In the genomic region with DNA sequence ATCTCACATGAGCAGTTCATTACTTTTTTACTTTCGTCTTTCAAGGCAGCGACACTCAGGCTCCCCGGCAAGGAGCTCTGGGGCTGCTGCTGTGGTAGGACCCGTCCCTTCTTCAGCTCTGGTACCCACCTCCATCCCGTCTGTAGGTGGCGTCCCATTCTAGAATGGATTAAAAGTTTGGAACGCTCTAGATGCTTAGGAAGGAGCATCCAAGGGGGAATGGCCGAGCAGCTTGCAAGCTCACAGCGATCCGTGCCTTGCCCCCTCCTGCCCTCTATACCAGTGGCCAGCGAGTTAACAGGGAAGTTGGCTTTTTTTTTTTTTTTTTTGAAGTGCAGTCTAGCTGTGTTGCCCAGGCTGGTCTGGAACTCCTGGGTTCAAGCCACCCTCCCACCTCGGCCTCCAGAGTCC, we compare ENCODE assay signal across 8 cellular contexts. TPM values are rescaled to one million over a fixed set of nuclear protein-coding genes. Genes with fewer than 3 reads are reported as not detected.
A peak's percentile ranks its signal among the peaks of the same experiment; 100 is the strongest.
DNase-seq lines count a peak whose midpoint lies in the region; ATAC-seq and TF ChIP-seq lines count a peak whose summit lies in the region.

No MANE protein-coding gene starts in this region.

- DNase-seq in CD1c-positive myeloid dendritic cell (ENCODE audit: extremely low spot score), result peak; percentile 70
- DNase-seq in RWPE1 (ENCODE audit: low spot score), result no peak
- DNase-seq in fibroblast of villous mesenchyme (ENCODE audit: low read depth), result peak; percentile 37
- DNase-seq in NCI-H748 treated with DMSO at 0.1 percent for 48 hours (lab: John Stamatoyannopoulos, UW), result no peak
- no peak for DNase-seq in NCI-H128 (lab: John Stamatoyannopoulos, UW; ENCODE audit: unreplicated experiment)

- no peaks in the 10 kb centered on the region for H3K9me3 Mint-ChIP-seq in stimulated activated memory B cell treated with anti-CD40 and anti-IgM and Interleukin-4, amounts not matched to agents 10 μg/mL and 1 μg/mL and 100 μg/mL, for 72 hours

- H3K4me3 Mint-ChIP-seq in stimulated activated memory B cell treated with anti-CD40 and anti-IgM and Interleukin-4, amounts not matched to agents 10 μg/mL and 1 μg/mL and 100 μg/mL, for 72 hours, result peak overlapping the region; percentile 59

- POLR2A ChIA-PET in RWPE1 (lab: Yijun Ruan, JAX; ENCODE audit: low non-redundant PET), result interaction anchor here (0.6 kb wide), 1 partner anchor 60 kb away, joined by 3 read pairs; no protein-coding TSS in a partner anchor

- CTCF ChIA-PET in RWPE1 (lab: Yijun Ruan, JAX), result interaction anchor here (0.6 kb wide), 3 partner anchors 62 to 1212 kb away, joined by 3 to 4 read pairs (median 4); no protein-coding TSS in a partner anchor

- ATAC-seq in GM19395 (IDR thresholded peaks at IDR 0.05; ENCODE audit: unreplicated experiment) (peak; percentile 63), GM18907 (IDR thresholded peaks at IDR 0.05; ENCODE audit: unreplicated experiment) (no peak)
- peak; percentile 84 for ATAC-seq in stimulated activated memory B cell treated with anti-CD40 and anti-IgM and Interleukin-4, amounts not matched to agents 10 μg/mL and 1 μg/mL and 100 μg/mL, for 72 hours

- H3K27ac Mint-ChIP-seq in stimulated activated memory B cell treated with anti-CD40 and anti-IgM and Interleukin-4, amounts not matched to agents 10 μg/mL and 1 μg/mL and 100 μg/mL, for 72 hours, result peak overlapping the region; percentile 43

- H3K27ac ChIP-seq in RWPE1, result no peak overlapping the region

- peaks cover 39% of the 10 kb centered on the region for H3K4me1 Mint-ChIP-seq in stimulated activated memory B cell treated with anti-CD40 and anti-IgM and Interleukin-4, amounts not matched to agents 10 μg/mL and 1 μg/mL and 100 μg/mL, for 72 hours

- no peak overlapping the region for H3K4me3 ChIP-seq in fibroblast of villous mesenchyme (ENCODE audit: low read depth, low read length)

- 0 out of 2 replicates have a peak, but pooled peaks have one; percentile 13 for TF ChIP-seq CTCF in RWPE1 (conservative IDR thresholded peaks at IDR 0.05; ENCODE audit: low read depth)
- TF ChIP-seq CTCF in fibroblast of villous mesenchyme (IDR thresholded peaks at IDR 0.05; ENCODE audit: insufficient read depth, low read depth, low read length), result peak; percentile 51

- H3K36me3 Mint-ChIP-seq in stimulated activated memory B cell treated with anti-CD40 and anti-IgM and Interleukin-4, amounts not matched to agents 10 μg/mL and 1 μg/mL and 100 μg/mL, for 72 hours, result no peaks in the 10 kb centered on the region

- H3K27me3 Mint-ChIP-seq in stimulated activated memory B cell treated with anti-CD40 and anti-IgM and Interleukin-4, amounts not matched to agents 10 μg/mL and 1 μg/mL and 100 μg/mL, for 72 hours, result no peaks in the 10 kb centered on the region

RNA-seq across cellular contexts. Expression of a gene that starts 22.8 kb away (rescaled TPM):
- 61.3 and 77.3 TPM in 2 replicates for total RNA-seq in fibroblast of villous mesenchyme

RNA-seq across cellular contexts. Expression of a gene that starts 50.2 kb away (rescaled TPM):
- total RNA-seq in fibroblast of villous mesenchyme, result 13.2 and 13.4 TPM in 2 replicates

RNA-seq across cellular contexts. Expression of a gene that starts 53.7 kb away (rescaled TPM):
- 23.3 and 27.7 TPM in 2 replicates for total RNA-seq in fibroblast of villous mesenchyme

Comparison
In these comparisons a context has a peak if more than half of its experiments do, and no peak if none do; other contexts are left out.
1. DNase-seq: peak in CD1c-positive myeloid dendritic cell (single experiment) and fibroblast of villous mesenchyme (single experiment); none in RWPE1 (single experiment), NCI-H748 treated with DMSO at 0.1 percent for 48 hours (single experiment) and NCI-H128 (single experiment).